In the genomic region with DNA sequence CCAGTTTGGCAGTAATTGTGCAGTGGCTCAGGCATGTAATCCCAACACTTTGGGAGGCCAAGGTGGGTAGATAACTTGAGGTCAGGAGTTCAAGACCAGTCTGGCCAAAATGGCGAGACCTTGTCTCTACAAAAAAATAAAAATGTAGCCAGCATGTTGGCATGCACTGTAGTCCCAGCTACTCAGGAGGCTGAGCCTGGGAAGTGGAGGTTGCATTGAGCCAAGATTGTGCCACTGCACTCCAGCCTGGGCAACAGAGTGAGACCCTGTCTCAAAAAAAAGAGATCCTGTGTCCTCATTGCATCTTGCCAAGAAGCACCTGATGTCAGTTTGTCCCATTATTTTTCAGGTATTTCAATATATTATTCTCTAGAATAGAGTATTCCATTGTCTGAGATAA, we compare ENCODE assay signal across 20 cellular contexts.
DNase-seq lines count a peak whose midpoint lies in the region; ATAC-seq and TF ChIP-seq lines count a peak whose summit lies in the region.
"Had no signal": no experiment of that assay in that cellular context is flagged by ENCODE, and none has a peak within 500 bp of the region (broad histone marks: within the 10 kb centered on the region; RNA-seq: fewer than 3 reads in every experiment).

No MANE protein-coding gene starts in this region.

- in situ Hi-C loops in gastrocnemius medialis (cut with MboI; ENCODE audit: low sequenced_read_pairs in 4 of 4): no loop called here

- WGBS in spleen, 5 donors: 71 to 86% (median 81%) methylated on average over 1 of the region's 1 CpG

- H3K4me1 ChIP-seq in gastrocnemius medialis (peaks cover 47 to 55% of the 10 kb centered on the region in 2 donors), spleen (peaks cover 11 to 78% (median 45%) of the 10 kb centered on the region in 6 donors)

- TF ChIP-seq CTCF in CD14-positive monocyte (IDR thresholded peaks at IDR 0.05) (no peak), HFFc6 (IDR thresholded peaks at IDR 0.05) (no peak), gastrocnemius medialis (IDR thresholded peaks at IDR 0.05 in 4 of 5, conservative IDR thresholded peaks at IDR 0.05 in 1 of 5) (no peak), spleen (IDR thresholded peaks at IDR 0.05 in 8 of 11, conservative IDR thresholded peaks at IDR 0.05 in 3 of 11) (no peak)

- intact Hi-C loops in CD14-positive monocyte (cut with micrococcal nuclease): loop anchor here in 1 of 2 donors (10.0 kb wide), 1 partner anchor 57 kb away; no protein-coding TSS in a partner anchor
- intact Hi-C loops in gastrocnemius medialis (cut with DNase I; ENCODE audit: low total_unique reads): loop anchor here (5.0 kb wide), 1 partner anchor 59 kb away; no protein-coding TSS in a partner anchor
- intact Hi-C loops in spleen (cut with DNase I; ENCODE audit: low total_unique reads): no loop called here

- H3K36me3 ChIP-seq in gastrocnemius medialis (no peaks in the 10 kb centered on the region), spleen (peaks cover 0 to 6% (median 0%) of the 10 kb centered on the region in 6 donors)
- H3K36me3 ChIP-seq: pancreas, transverse colon had no signal

- no peaks in the 10 kb centered on the region for H3K27me3 ChIP-seq in gastrocnemius medialis
- no peaks in the 10 kb centered on the region for H3K27me3 ChIP-seq in spleen (replicated peaks in 1 of 7)
- H3K27me3 ChIP-seq: pancreas, transverse colon had no signal

- no peak overlapping the region for H3K4me3 Mint-ChIP-seq in CD14-positive monocyte
- H3K4me3 Mint-ChIP-seq in HFFc6: no peak overlapping the region
- H3K4me3 Mint-ChIP-seq in activated T-helper 17 cell treated with anti-CD3 and anti-CD28 coated beads, Interleukin-2, amount 50 U/mL, for 72 hours: no peak overlapping the region
- H3K4me3 Mint-ChIP-seq: activated CD4-positive, alpha-beta T cell treated with anti-CD3 and anti-CD28 coated beads, Interleukin-2, amount 10 ng/mL, durations not matched to agents 24 days and 14 days; B cell; stimulated activated naive B cell treated with anti-CD40 and anti-IgM and Interleukin-4, amounts not matched to agents 10 μg/mL and 1 μg/mL and 100 μg/mL, for 72 hours had no signal

- H3K4me3 ChIP-seq in gastrocnemius medialis (no peak overlapping the region), spleen (no peak overlapping the region)
- H3K4me3 ChIP-seq: pancreas, transverse colon had no signal

- H3K27ac ChIP-seq in gastrocnemius medialis (peak overlapping the region; percentile 26 to 83 (median 66)), spleen (peak overlapping the region in 1 of 8 donors; percentile 4)
- H3K27ac ChIP-seq: pancreas had no signal

- H3K4me1 Mint-ChIP-seq in CD14-positive monocyte (peaks cover 59% of the 10 kb centered on the region), HFFc6 (ENCODE audit: low read depth) (peaks cover 45% of the 10 kb centered on the region)
- peaks cover 53% of the 10 kb centered on the region for H3K4me1 Mint-ChIP-seq in activated T-helper 17 cell treated with anti-CD3 and anti-CD28 coated beads, Interleukin-2, amount 50 U/mL, for 72 hours

- H3K27ac Mint-ChIP-seq in CD14-positive monocyte (peak overlapping the region; percentile 47 to 93 (median 83)), HFFc6 (peak overlapping the region; percentile 81)
- H3K27ac Mint-ChIP-seq in activated T-helper 17 cell treated with anti-CD3 and anti-CD28 coated beads, Interleukin-2, amount 50 U/mL, for 72 hours: peak overlapping the region; percentile 97
- H3K27ac Mint-ChIP-seq: B cell had no signal

- H3K9me3 Mint-ChIP-seq in CD14-positive monocyte (no peaks in the 10 kb centered on the region), HFFc6 (no peaks in the 10 kb centered on the region)
- H3K9me3 Mint-ChIP-seq in activated T-helper 17 cell treated with anti-CD3 and anti-CD28 coated beads, Interleukin-2, amount 50 U/mL, for 72 hours: no peaks in the 10 kb centered on the region
- H3K9me3 Mint-ChIP-seq: activated CD4-positive, alpha-beta T cell treated with anti-CD3 and anti-CD28 coated beads, Interleukin-2, amount 10 ng/mL, durations not matched to agents 24 days and 14 days; stimulated activated naive B cell treated with anti-CD40 and anti-IgM and Interleukin-4, amounts not matched to agents 10 μg/mL and 1 μg/mL and 100 μg/mL, for 72 hours had no signal

- DNase-seq in CD14-positive monocyte (ENCODE audit: low spot score) (no peak), HFFc6 (no peak), gastrocnemius medialis (no peak), spleen (no peak)
- no peak for DNase-seq in stimulated activated CD4-positive, alpha-beta T cell treated with anti-CD3 and anti-CD28 coated beads, Interleukin-12 subunit alpha, Interleukin-12 subunit beta, amount 100 ng/mL, for 4 hours
- DNase-seq: activated CD4-positive, alpha-beta T cell treated with anti-CD3 and anti-CD28 coated beads, Interleukin-2, amount 10 ng/mL, durations not matched to agents 24 days and 14 days; cerebellar nuclear complex; effector CD4-positive, alpha-beta T cell; NCI-H1048; NCI-H2081; NCI-H446 treated with DMSO at 0.1 percent for 48 hours; NK-92 treated with Interleukin-12 subunit alpha and Interleukin-12 subunit beta, amount 100 ng/mL, for 24 hours; pancreas; stimulated activated naive B cell treated with anti-CD40 and anti-IgM and Interleukin-4, amounts not matched to agents 10 μg/mL and 1 μg/mL and 100 μg/mL, for 72 hours; transverse colon had no signal

- TF ChIP-seq POLR2A in gastrocnemius medialis (IDR thresholded peaks at IDR 0.05): no peak
- no peak for TF ChIP-seq POLR2A in spleen (IDR thresholded peaks at IDR 0.05)

- ATAC-seq in activated T-helper 17 cell treated with anti-CD3 and anti-CD28 coated beads, Interleukin-2, amount 50 U/mL, for 72 hours (replicated peaks): no peak
- ATAC-seq in gastrocnemius medialis: no peak
- no peak for ATAC-seq in activated CD4-positive, CD25-positive, alpha-beta regulatory T cell treated with anti-CD3 and anti-CD28 coated beads, Interleukin-2, amount 50 U/mL, for 24 hours
- ATAC-seq: HCT116; pancreas; sciatic nerve; stimulated activated naive B cell treated with anti-CD40 and anti-IgM and Interleukin-4, amounts not matched to agents 10 μg/mL and 1 μg/mL and 100 μg/mL, for 72 hours had no signal

- peaks cover 24 to 28% of the 10 kb centered on the region in 2 donors for H3K36me3 Mint-ChIP-seq in CD14-positive monocyte
- peaks cover 12% of the 10 kb centered on the region for H3K36me3 Mint-ChIP-seq in HFFc6 (ENCODE audit: low read depth)
- peaks cover 41% of the 10 kb centered on the region for H3K36me3 Mint-ChIP-seq in activated T-helper 17 cell treated with anti-CD3 and anti-CD28 coated beads, Interleukin-2, amount 50 U/mL, for 72 hours (ENCODE audit: low read depth)

- no peaks in the 10 kb centered on the region for H3K9me3 ChIP-seq in gastrocnemius medialis
- H3K9me3 ChIP-seq in spleen: no peaks in the 10 kb centered on the region
- H3K9me3 ChIP-seq: pancreas, transverse colon had no signal

- H3K27me3 Mint-ChIP-seq in CD14-positive monocyte (ENCODE audit: low read depth in 3 of 3) (peaks cover 0 to 3% (median 1%) of the 10 kb centered on the region in 3 donors), HFFc6 (ENCODE audit: insufficient read depth) (peaks cover 3% of the 10 kb centered on the region)
- no peaks in the 10 kb centered on the region for H3K27me3 Mint-ChIP-seq in activated T-helper 17 cell treated with anti-CD3 and anti-CD28 coated beads, Interleukin-2, amount 50 U/mL, for 72 hours
- H3K27me3 Mint-ChIP-seq: activated CD4-positive, alpha-beta T cell treated with anti-CD3 and anti-CD28 coated beads, Interleukin-2, amount 10 ng/mL, durations not matched to agents 24 days and 14 days; B cell; stimulated activated naive B cell treated with anti-CD40 and anti-IgM and Interleukin-4, amounts not matched to agents 10 μg/mL and 1 μg/mL and 100 μg/mL, for 72 hours had no signal
